Comparison of ENCODE assay signal across 1 cellular context in the genomic region with DNA sequence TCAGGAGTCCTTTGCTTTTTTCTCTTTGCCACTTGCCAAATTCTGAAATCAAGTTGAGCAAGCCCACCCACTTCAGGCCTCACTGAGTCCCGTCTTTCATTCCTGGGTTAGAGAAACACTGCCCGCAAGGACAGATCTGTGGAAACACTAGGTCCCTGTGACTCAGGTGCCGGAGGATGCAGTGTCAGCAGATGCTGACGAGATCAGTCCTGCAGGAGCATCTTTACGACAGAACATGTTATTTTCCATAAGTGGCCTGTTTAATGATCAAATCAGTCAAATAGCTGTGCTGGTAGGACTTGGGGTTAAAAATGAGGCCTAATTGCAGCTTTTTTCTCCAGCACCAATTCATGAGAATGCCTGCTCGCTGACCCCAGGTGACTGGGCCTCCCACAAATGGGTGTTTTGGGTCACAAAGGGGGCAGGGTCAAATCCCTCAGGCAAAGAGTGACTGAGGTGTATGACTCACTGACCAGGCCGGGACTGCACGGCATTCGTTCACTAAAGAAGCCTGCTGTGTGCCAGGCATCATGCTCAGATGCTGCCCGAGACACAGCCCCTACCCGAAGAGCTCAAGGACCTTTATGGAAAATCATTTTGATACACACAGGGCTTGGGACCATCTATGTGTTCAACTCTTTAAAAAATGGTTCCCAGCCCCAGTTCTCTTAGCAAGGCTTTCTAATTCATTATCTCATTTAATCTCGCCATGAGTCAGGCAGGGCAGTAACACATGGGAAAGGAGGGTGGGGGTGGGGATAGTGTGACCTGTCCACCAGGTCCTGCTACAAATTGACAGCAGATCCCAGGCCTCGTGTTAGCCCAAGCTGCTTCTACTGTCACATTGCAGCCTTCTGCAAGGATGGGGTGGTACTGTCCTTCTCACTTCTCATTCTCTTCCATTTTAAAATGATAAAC.
TF ChIP-seq lines count a peak whose summit lies in the region.

No MANE protein-coding gene starts in this region.

TF ChIP-seq in HEK293, 187 proteins besides CTCF, POLR2A, EP300 and RAD21:
- TF ChIP-seq SP2 (tag by site-specific recombination; IDR thresholded peaks at IDR 0.05) (no peak), ZNF660 (tag by site-specific recombination; IDR thresholded peaks at IDR 0.05) (0 out of 2 replicates have a peak, but pooled peaks have one; percentile 21), ZSCAN30 (tag by site-specific recombination; IDR thresholded peaks at IDR 0.05) (0 out of 2 replicates have a peak, but pooled peaks have one; percentile 8)
